ENCODE assay signal across 1 cellular context in the genomic region with DNA sequence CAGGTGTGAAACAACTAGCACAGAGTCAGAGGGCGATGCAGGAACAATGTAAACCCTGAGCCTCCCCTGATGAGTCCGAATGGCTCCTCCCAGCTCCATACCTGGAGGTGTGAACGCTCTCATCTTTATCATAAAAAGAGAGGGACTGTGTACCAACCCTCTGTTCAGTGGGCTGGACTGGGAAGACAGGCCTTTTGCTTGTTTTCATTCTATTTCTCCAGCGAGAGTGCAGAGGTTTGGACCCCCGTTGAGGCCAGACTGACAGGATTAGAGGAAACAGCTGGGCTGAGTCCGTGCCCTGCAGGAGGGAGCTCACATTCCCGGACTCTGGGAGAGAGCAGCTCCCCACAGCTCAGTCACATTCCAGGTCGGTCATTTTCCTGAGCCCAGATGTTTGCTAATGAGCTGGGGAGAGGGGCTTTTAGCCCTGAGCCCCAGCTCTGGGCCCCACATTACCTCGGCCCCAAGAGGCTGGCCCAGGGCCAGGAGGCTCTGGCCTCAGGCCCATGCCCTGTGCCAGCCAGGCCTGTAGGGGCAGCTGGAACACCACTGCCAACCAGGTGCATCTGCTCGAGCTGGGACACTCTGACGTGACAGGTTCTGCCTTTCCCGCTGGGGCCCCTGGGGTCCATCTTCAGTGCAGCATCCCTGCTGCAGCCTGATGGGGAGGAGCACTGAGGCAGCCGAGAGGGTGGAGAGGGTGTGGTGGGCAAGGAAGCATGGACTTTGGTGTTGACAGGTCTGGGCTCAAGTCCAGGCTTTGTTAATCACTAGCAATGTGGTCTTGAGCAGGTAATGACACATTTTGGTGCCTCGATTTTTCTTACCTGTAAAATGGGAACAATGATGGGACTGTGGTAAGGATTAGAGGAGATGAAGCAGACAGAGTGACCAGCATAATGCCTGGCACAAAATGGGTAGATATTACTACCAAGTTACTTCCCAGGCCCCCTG.
TF ChIP-seq lines count a peak whose summit lies in the region.

No MANE protein-coding gene starts in this region.

TF ChIP-seq in endothelial cell of umbilical vein, 7 proteins besides CTCF, POLR2A, EP300 and RAD21 (continued from another document):
- TF ChIP-seq MAX (IDR thresholded peaks at IDR 0.05; ENCODE audit: insufficient read depth, insufficient read length): no peak
- no peak for TF ChIP-seq EZH2 (IDR thresholded peaks at IDR 0.05; ENCODE audit: borderline replicate concordance, low read depth, low read length, severe bottlenecking)
- no peak for TF ChIP-seq JUN (IDR thresholded peaks at IDR 0.05; ENCODE audit: borderline replicate concordance, insufficient read depth, insufficient read length, low read depth)
